17 cellular contexts compared by ENCODE assay signal in genomic region chr10:127974911-127975310, GRCh38.
A peak's percentile ranks its signal among the peaks of the same experiment; 100 is the strongest.
DNase-seq lines count a peak whose midpoint lies in the region; ATAC-seq and TF ChIP-seq lines count a peak whose summit lies in the region.
"Had no signal": no experiment of that assay in that cellular context is flagged by ENCODE, and none has a peak within 500 bp of the region (broad histone marks: within the 10 kb centered on the region; RNA-seq: fewer than 3 reads in every experiment).

No MANE protein-coding gene starts in this region.

- no peaks in the 10 kb centered on the region for H3K27me3 ChIP-seq in tibial nerve
- no peaks in the 10 kb centered on the region for H3K27me3 ChIP-seq in thyroid gland
- H3K27me3 ChIP-seq: BLaER1 had no signal

- peaks cover 0 to 73% (median 25%) of the 10 kb centered on the region in 4 donors for H3K4me1 ChIP-seq in tibial nerve
- H3K4me1 ChIP-seq in thyroid gland, result peaks cover 0 to 22% of the 10 kb centered on the region in 2 donors

- ATAC-seq in left lobe of liver (no peak), GM18498 (IDR thresholded peaks at IDR 0.05; ENCODE audit: unreplicated experiment) (no peak)

- intact Hi-C loops in thyroid gland (cut with DNase I), result no loop called here

- H3K4me3 ChIP-seq in tibial nerve (no peak overlapping the region), thyroid gland (replicated peaks in 1 of 3) (no peak overlapping the region)
- H3K4me3 ChIP-seq: BLaER1 had no signal

- 93 to 94% methylated on average over 9 of the region's 9 CpGs for WGBS in tibial nerve, 2 donors
- 85 to 88% methylated on average over 9 of the region's 9 CpGs for WGBS in thyroid gland, 2 donors

- TF ChIP-seq POLR2A in tibial nerve (IDR thresholded peaks at IDR 0.05) (no peak), thyroid gland (IDR thresholded peaks at IDR 0.05) (no peak)

- TF ChIP-seq EP300 in tibial nerve (IDR thresholded peaks at IDR 0.05), result no peak

- H3K36me3 ChIP-seq in tibial nerve (no peaks in the 10 kb centered on the region), thyroid gland (no peaks in the 10 kb centered on the region)
- H3K36me3 ChIP-seq: BLaER1 had no signal

- H3K9me3 ChIP-seq in tibial nerve (peaks cover 0 to 3% (median 0%) of the 10 kb centered on the region in 4 donors), thyroid gland (no peaks in the 10 kb centered on the region)

- TF ChIP-seq CTCF in tibial nerve (IDR thresholded peaks at IDR 0.05) (no peak), thyroid gland (IDR thresholded peaks at IDR 0.05) (no peak)

- peak overlapping the region in 3 of 4 donors; percentile 33 to 79 (median 39) for H3K27ac ChIP-seq in tibial nerve
- H3K27ac ChIP-seq in thyroid gland, result no peak overlapping the region
- H3K27ac ChIP-seq: 22Rv1, BLaER1 had no signal

- peak; percentile 34 for DNase-seq in activated CD8-positive, alpha-beta memory T cell treated with anti-CD3 and anti-CD28 coated beads, Interleukin-2, amount 50 U/mL, for 48 hours
- no peak for DNase-seq in activated CD8-positive, alpha-beta memory T cell treated with anti-CD3 and anti-CD28 coated beads for 24 hours
- peak; percentile 24 for DNase-seq in left lobe of liver (ENCODE audit: low spot score)
- no peak for DNase-seq in tibial nerve (ENCODE audit: low spot score in 2 of 2)
- DNase-seq in occipital lobe (lab: John Stamatoyannopoulos, UW), result no peak
- no peak for DNase-seq in thyroid gland
- DNase-seq: Calu3; CD4-positive, alpha-beta memory T cell; COR-L47; DMS53; DMS79 treated with DMSO at 0.1 percent for 48 hours; GF-D8; GOT3; HCEC 1CT had no signal

Comparison
In these comparisons a context has a peak if more than half of its experiments do, and no peak if none do; other contexts are left out.
1. DNase-seq: peak in activated CD8-positive, alpha-beta memory T cell treated with anti-CD3 and anti-CD28 coated beads, Interleukin-2, amount 50 U/mL, for 48 hours (single experiment) and left lobe of liver (single experiment); none in activated CD8-positive, alpha-beta memory T cell treated with anti-CD3 and anti-CD28 coated beads for 24 hours (single experiment), tibial nerve (0 of 2), occipital lobe (single experiment) and thyroid gland (0 of 2).
2. H3K27ac ChIP-seq: peak in tibial nerve (3 of 4); none in thyroid gland (0 of 3).